12 cellular contexts compared by ENCODE assay signal in genomic region chr2:202031261-202031986, GRCh38. TPM values are rescaled to one million over a fixed set of nuclear protein-coding genes. Genes with fewer than 3 reads are reported as not detected.
A peak's percentile ranks its signal among the peaks of the same experiment; 100 is the strongest.
DNase-seq lines count a peak whose midpoint lies in the region; ATAC-seq and TF ChIP-seq lines count a peak whose summit lies in the region.
"Had no signal": no experiment of that assay in that cellular context is flagged by ENCODE, and none has a peak within 500 bp of the region (broad histone marks: within the 10 kb centered on the region; RNA-seq: fewer than 3 reads in every experiment).

No MANE protein-coding gene starts in this region.

- H4K20me1 ChIP-seq in Loucy (ENCODE audit: insufficient read depth, low read length, poor library complexity, severe bottlenecking): no peaks in the 10 kb centered on the region

- H3K4me1 ChIP-seq in Loucy (ENCODE audit: insufficient read depth, low read length, poor library complexity, severe bottlenecking) (peaks cover 9% of the 10 kb centered on the region), neuron (ENCODE audit: insufficient read depth, low read length) (peaks cover 26% of the 10 kb centered on the region)

- CTCF ChIA-PET in CD4-positive, alpha-beta T cell (lab: Charles Lee): no interaction called here

- no peaks in the 10 kb centered on the region for H3K79me2 ChIP-seq in Loucy (ENCODE audit: insufficient read depth, low read length)

- no peaks in the 10 kb centered on the region for H3K9me3 Mint-ChIP-seq in CD4-positive, alpha-beta T cell
- no peaks in the 10 kb centered on the region for H3K9me3 Mint-ChIP-seq in endothelial cell (ENCODE audit: unreplicated experiment)

- no peak for DNase-seq in CD4-positive, alpha-beta T cell
- DNase-seq in endothelial cell (ENCODE audit: low spot score) (no peak), NCI-H146 treated with DMSO at 0.1 percent for 48 hours (lab: John Stamatoyannopoulos, UW; ENCODE audit: unreplicated experiment) (no peak), T1000 (lab: John Stamatoyannopoulos, UW) (no peak)
- DNase-seq in activated CD4-positive, alpha-beta T cell treated with anti-CD3 and anti-CD28 coated beads, Interleukin-2, amount 50 U/mL, for 48 hours: no peak
- DNase-seq: activated CD8-positive, alpha-beta memory T cell treated with anti-CD3 and anti-CD28 coated beads, Interleukin-2, amount 50 U/mL, for 48 hours; NCI-H1694 treated with DMSO at 0.1 percent for 48 hours; NK-92 treated with Interleukin-12 subunit alpha and Interleukin-12 subunit beta, amount 100 ng/mL, for 24 hours; stimulated activated CD4-positive, alpha-beta T cell treated with anti-CD3 and anti-CD28 coated beads, Interleukin-12 subunit alpha, Interleukin-12 subunit beta, amount 100 ng/mL, for 4 hours had no signal

- peaks cover 9% of the 10 kb centered on the region for H3K36me3 Mint-ChIP-seq in CD4-positive, alpha-beta T cell (ENCODE audit: low read depth)
- peaks cover 8% of the 10 kb centered on the region for H3K36me3 Mint-ChIP-seq in endothelial cell (ENCODE audit: low read depth, unreplicated experiment)

- peaks cover 12% of the 10 kb centered on the region for H3K4me1 Mint-ChIP-seq in CD4-positive, alpha-beta T cell (ENCODE audit: low read depth)
- H3K4me1 Mint-ChIP-seq in endothelial cell (ENCODE audit: unreplicated experiment): peaks cover 25% of the 10 kb centered on the region

- H3K9me2 ChIP-seq in Loucy (replicated peaks; ENCODE audit: low read depth, low read length): no peaks in the 10 kb centered on the region

- no peaks in the 10 kb centered on the region for H3F3A ChIP-seq in Loucy (ENCODE audit: low read depth)

- peak overlapping the region; percentile 89 for H3K4me2 ChIP-seq in Loucy (ENCODE audit: low read depth, low read length, poor library complexity, severe bottlenecking)

- H3K36me3 ChIP-seq in Loucy (ENCODE audit: insufficient read depth, low read length): no peaks in the 10 kb centered on the region
- peaks cover 11% of the 10 kb centered on the region for H3K36me3 ChIP-seq in neuron (ENCODE audit: insufficient read depth, low read length)

- H3K27ac Mint-ChIP-seq in CD4-positive, alpha-beta T cell: no peak overlapping the region
- peak overlapping the region; percentile 99 for H3K27ac Mint-ChIP-seq in endothelial cell (ENCODE audit: unreplicated experiment)

- H3K4me3 ChIP-seq in Loucy (ENCODE audit: low read length, poor library complexity, severe bottlenecking) (no peak overlapping the region), neuron (ENCODE audit: low read length) (peak overlapping the region; percentile 64)

- H2AFZ ChIP-seq in Loucy (ENCODE audit: low read length): no peak overlapping the region
- H2AFZ ChIP-seq in neuron (ENCODE audit: low read depth, low read length): peak overlapping the region; percentile 31

- H3K27ac ChIP-seq in CD4-positive, alpha-beta T cell (ENCODE audit: low read depth, low read length): no peak overlapping the region

- no peak overlapping the region for H3K9ac ChIP-seq in Loucy (ENCODE audit: low read depth, low read length, poor library complexity, severe bottlenecking)

- no peak for TF ChIP-seq CTCF in CD4-positive, alpha-beta T cell (IDR thresholded peaks at IDR 0.05)
- no peak for TF ChIP-seq CTCF in Loucy (conservative IDR thresholded peaks at IDR 0.05; ENCODE audit: low read length)
- no peak for TF ChIP-seq CTCF in endothelial cell (IDR thresholded peaks at IDR 0.05; ENCODE audit: unreplicated experiment)

- peak overlapping the region; percentile 94 for H3K4me3 Mint-ChIP-seq in CD4-positive, alpha-beta T cell
- peak overlapping the region; percentile 98 for H3K4me3 Mint-ChIP-seq in endothelial cell (ENCODE audit: unreplicated experiment)

- H3K9me3 ChIP-seq in CD4-positive, alpha-beta T cell (ENCODE audit: control insufficient read depth, low read length): no peaks in the 10 kb centered on the region
- H3K9me3 ChIP-seq in Loucy (ENCODE audit: insufficient read depth, low read depth, low read length) (no peaks in the 10 kb centered on the region), neuron (ENCODE audit: low read length) (no peaks in the 10 kb centered on the region)

- H3K27me3 ChIP-seq in CD4-positive, alpha-beta T cell (ENCODE audit: control insufficient read depth, insufficient read depth, low read length): peaks cover 9% of the 10 kb centered on the region
- H3K27me3 ChIP-seq in Loucy (ENCODE audit: insufficient read depth, low read length, poor library complexity, severe bottlenecking) (no peaks in the 10 kb centered on the region), neuron (ENCODE audit: insufficient read depth, low read length) (no peaks in the 10 kb centered on the region)

- no peak for ATAC-seq in CD4-positive, alpha-beta T cell (ENCODE audit: poor library complexity)
- ATAC-seq in GM19328 (IDR thresholded peaks at IDR 0.05; ENCODE audit: unreplicated experiment): no peak

- intact Hi-C loops in CD4-positive, alpha-beta T cell (cut with DNase I, micrococcal nuclease): loop anchor here in 1 of 2 experiments (5.0 to 10.0 kb wide), 8 partner anchors 203 to 1507 kb away; partner anchors contain the start of genes BMPR2, BZW1, FAM117B and SGO2

- H3K27me3 Mint-ChIP-seq in CD4-positive, alpha-beta T cell: peaks cover 10% of the 10 kb centered on the region
- peaks cover 16% of the 10 kb centered on the region for H3K27me3 Mint-ChIP-seq in endothelial cell (ENCODE audit: unreplicated experiment)

- POLR2A ChIA-PET in CD4-positive, alpha-beta T cell (lab: Charles Lee): no interaction called here

RNA-seq across cellular contexts. Expression of gene FZD7, which starts 2.2 kb away (rescaled TPM):
- total RNA-seq in CD4-positive, alpha-beta T cell: under 1 TPM; 0.17 to 0.25 TPM
- 42.2 TPM for total RNA-seq in endothelial cell (ENCODE audit: unreplicated experiment)

RNA-seq across cellular contexts. Expression of gene KIAA2012, which starts 41.6 kb away (rescaled TPM):
- not detected for total RNA-seq in CD4-positive, alpha-beta T cell
- 0.08 TPM for total RNA-seq in endothelial cell (ENCODE audit: unreplicated experiment)

Comparison
In these comparisons a context has a peak if more than half of its experiments do, and no peak if none do; other contexts are left out.
1. RNA of gene FZD7, which starts 2.2 kb away (total RNA-seq): 42.2 TPM in endothelial cell (single experiment); 0.17 to 0.25 TPM in CD4-positive, alpha-beta T cell; every median in the first group is over 10 times any median in the second.